7 cellular contexts compared by ENCODE assay signal in the genomic region with DNA sequence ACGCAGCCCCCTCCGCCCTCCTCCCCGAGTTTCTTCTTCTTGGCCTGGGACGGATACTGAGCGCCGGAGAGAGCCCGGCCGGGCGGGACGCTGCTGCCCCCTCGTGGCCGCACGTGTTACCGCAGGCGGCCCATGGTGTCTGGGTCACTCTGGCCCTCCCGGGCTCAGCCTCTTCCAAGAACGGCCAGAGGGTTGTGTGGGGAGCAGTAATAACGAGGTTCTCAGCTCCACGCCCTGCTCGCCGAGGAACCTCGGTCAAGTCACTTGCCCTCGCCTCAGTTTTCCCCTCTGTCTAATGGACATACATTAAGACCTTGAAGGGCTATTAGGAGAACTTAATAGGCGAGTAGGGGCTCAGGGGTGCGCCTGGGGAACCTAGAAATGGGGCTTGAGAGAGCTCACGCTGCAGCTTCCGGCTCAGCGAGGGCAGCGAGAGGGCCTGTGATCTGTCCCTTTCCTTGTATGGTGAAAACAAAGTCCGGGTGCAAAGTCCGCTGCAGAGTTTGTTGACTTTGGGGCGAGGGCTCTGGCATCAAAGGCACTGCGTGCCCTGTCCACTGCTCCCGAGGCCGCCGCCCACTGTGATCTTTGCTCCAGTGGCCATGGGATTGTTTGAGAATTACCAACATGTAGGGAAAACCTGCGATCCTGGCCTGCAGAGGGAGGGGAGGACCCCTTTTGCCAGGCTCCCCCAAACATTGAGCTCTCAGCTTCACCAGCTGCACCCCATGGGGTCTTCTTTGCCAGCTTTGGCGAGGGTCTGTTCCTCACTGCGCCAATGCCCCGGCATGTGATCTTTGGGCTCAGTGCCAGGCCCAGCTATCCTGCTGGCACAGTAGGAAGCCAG. TPM values are rescaled to one million over a fixed set of nuclear protein-coding genes. Genes with fewer than 3 reads are reported as not detected.
A peak's percentile ranks its signal among the peaks of the same experiment; 100 is the strongest.
DNase-seq lines count a peak whose midpoint lies in the region; ATAC-seq and TF ChIP-seq lines count a peak whose summit lies in the region.

No MANE protein-coding gene starts in this region.

- H3K27me3 ChIP-seq in thoracic aorta (replicated peaks; ENCODE audit: insufficient read depth) = no peaks in the 10 kb centered on the region

- no peak overlapping the region for H3K27ac ChIP-seq in thoracic aorta

- no peaks in the 10 kb centered on the region for H3K4me1 ChIP-seq in thoracic aorta (ENCODE audit: control insufficient read depth in 1 of 2, low read depth in 2 of 2)

- TF ChIP-seq CTCF in GM10266 (IDR thresholded peaks at IDR 0.05; ENCODE audit: control insufficient read depth, insufficient read depth, low read depth, missing control alignments) = peak; percentile 97
- TF ChIP-seq CTCF in omental fat pad (IDR thresholded peaks at IDR 0.05) = peak in 2 of 3 donors; percentile 86 to 87
- peak; percentile 99 for TF ChIP-seq CTCF in thoracic aorta (IDR thresholded peaks at IDR 0.05)

- DNase-seq in GM10266 (ENCODE audit: extremely low spot score) (peak; percentile 80), HT-29 (ENCODE audit: low spot score) (peak; percentile 97), SHP77 (lab: John Stamatoyannopoulos, UW) (peak; percentile 56 to 76), foreskin melanocyte (peak; percentile 52), omental fat pad (ENCODE audit: low spot score) (peak; percentile 77), thoracic aorta (ENCODE audit: low spot score) (peak; percentile 38)
- DNase-seq in activated T-helper 9 cell treated with anti-CD3 and anti-CD28 coated beads, Interleukin-2, amount 50 U/mL, for 16 hours (ENCODE audit: low read depth) = peak; percentile 61

- ATAC-seq in omental fat pad (ENCODE audit: low FRiP score) (peak; percentile 94), thoracic aorta (ENCODE audit: insufficient number of reproducible peaks, low FRiP score, low read depth) (peak; percentile 91)

- peak overlapping the region; percentile 59 for H3K4me3 ChIP-seq in thoracic aorta

- H3K9me3 ChIP-seq in thoracic aorta = no peaks in the 10 kb centered on the region

- no peaks in the 10 kb centered on the region for H3K36me3 ChIP-seq in thoracic aorta

RNA-seq across cellular contexts. Expression of a gene that starts 14.4 kb away (rescaled TPM):
- 165 and 199 TPM in 2 replicates for total RNA-seq in HT-29 (2014; rRNA removed; shearing (Covaris generic))
- 10 to 100 TPM; 18.0 to 44.5 (median 34.6) TPM for total RNA-seq in omental fat pad
- 10 to 100 TPM; 67.2 to 99.1 TPM for total RNA-seq in thoracic aorta

RNA-seq across cellular contexts. Expression of a gene that starts 26.3 kb away (rescaled TPM):
- total RNA-seq in HT-29 (2014; rRNA removed; shearing (Covaris generic)) = 38.8 and 42.3 TPM in 2 replicates
- total RNA-seq in omental fat pad (10 to 100 TPM; 16.4 to 31.2 (median 23.8) TPM), thoracic aorta (10 to 100 TPM; 37.9 to 63.0 TPM)

Comparison
In these comparisons a context has a peak if more than half of its experiments do, and no peak if none do; other contexts are left out.
1. DNase-seq: peak in every context shown above with its lines; median percentile 97 in HT-29; 80 in GM10266; 77 in omental fat pad; 66 in SHP77; 61 in activated T-helper 9 cell treated with anti-CD3 and anti-CD28 coated beads, Interleukin-2, amount 50 U/mL, for 16 hours; 52 in foreskin melanocyte; 38 in thoracic aorta.